ENCODE assay signal across 22 cellular contexts in genomic region chr15:60570936-60571530, GRCh38.
DNase-seq lines count a peak whose midpoint lies in the region; ATAC-seq and TF ChIP-seq lines count a peak whose summit lies in the region.
"Had no signal": no experiment of that assay in that cellular context is flagged by ENCODE, and none has a peak within 500 bp of the region (broad histone marks: within the 10 kb centered on the region; RNA-seq: fewer than 3 reads in every experiment).

No MANE protein-coding gene starts in this region.

- peaks cover 56% of the 10 kb centered on the region for H3K4me1 ChIP-seq in body of pancreas
- H3K4me1 ChIP-seq: breast epithelium, SJSA1 had no signal

- peak; percentile 27 for ATAC-seq in body of pancreas
- ATAC-seq in GM19397 (IDR thresholded peaks at IDR 0.05; ENCODE audit: unreplicated experiment) = no peak
- ATAC-seq: A549 had no signal

- intact Hi-C loops in body of pancreas (cut with DNase I) = no loop called here

- no peak for TF ChIP-seq POLR2A in body of pancreas (IDR thresholded peaks at IDR 0.05)

- H3K4me1 Mint-ChIP-seq in activated CD4-positive, alpha-beta T cell treated with anti-CD3 and anti-CD28 coated beads, Interleukin-2, amount 10 ng/mL, durations not matched to agents 7 days and 5 days = peaks cover 90% of the 10 kb centered on the region
- peaks cover 82% of the 10 kb centered on the region for H3K4me1 Mint-ChIP-seq in T-helper 1 cell treated with Interleukin-12 subunit alpha and Interleukin-12 subunit beta and Interleukin-4 antibody, amounts not matched to agents 30 μg/mL and 1 μg/mL, for 36 hours (ENCODE audit: low read depth)
- peaks cover 47% of the 10 kb centered on the region for H3K4me1 Mint-ChIP-seq in nephron progenitor cell

- no peaks in the 10 kb centered on the region for H3K27me3 Mint-ChIP-seq in activated CD4-positive, alpha-beta T cell treated with anti-CD3 and anti-CD28 coated beads, Interleukin-2, amount 10 ng/mL, durations not matched to agents 7 days and 5 days
- H3K27me3 Mint-ChIP-seq in T-helper 1 cell treated with Interleukin-12 subunit alpha and Interleukin-12 subunit beta and Interleukin-4 antibody, amounts not matched to agents 30 μg/mL and 1 μg/mL, for 36 hours (ENCODE audit: low read depth) = no peaks in the 10 kb centered on the region
- no peaks in the 10 kb centered on the region for H3K27me3 Mint-ChIP-seq in nephron progenitor cell (ENCODE audit: low read depth, poor library complexity)
- H3K27me3 Mint-ChIP-seq: activated B cell treated with CpG ODN at 0.5 μM for 24 hours had no signal

- WGBS in body of pancreas, 2 donors = 26 to 31% methylated on average over 4 of the region's 4 CpGs

- H3K36me3 Mint-ChIP-seq in activated CD4-positive, alpha-beta T cell treated with anti-CD3 and anti-CD28 coated beads, Interleukin-2, amount 10 ng/mL, durations not matched to agents 7 days and 5 days (ENCODE audit: low read depth) = peaks cover 41% of the 10 kb centered on the region
- H3K36me3 Mint-ChIP-seq in T-helper 1 cell treated with Interleukin-12 subunit alpha and Interleukin-12 subunit beta and Interleukin-4 antibody, amounts not matched to agents 30 μg/mL and 1 μg/mL, for 36 hours (ENCODE audit: low read depth) = peaks cover 38% of the 10 kb centered on the region
- H3K36me3 Mint-ChIP-seq in nephron progenitor cell (ENCODE audit: low read depth) = peaks cover 5% of the 10 kb centered on the region

- CTCF ChIA-PET in activated CD4-positive, alpha-beta T cell treated with anti-CD3 and anti-CD28 coated beads, Interleukin-2, amount 10 ng/mL, durations not matched to agents 7 days and 5 days (lab: Charles Lee) = interaction anchor here (1.0 to 1.3 kb wide), 3 partner anchors 10 to 17 kb away, joined by 4 read pairs; no protein-coding TSS in a partner anchor

- POLR2A ChIA-PET in activated CD4-positive, alpha-beta T cell treated with anti-CD3 and anti-CD28 coated beads, Interleukin-2, amount 10 ng/mL, durations not matched to agents 7 days and 5 days (lab: Charles Lee) = interaction anchor here (0.8 kb wide), 1 partner anchor 9 kb away, joined by 4 read pairs; no protein-coding TSS in a partner anchor

- H3K27ac ChIP-seq in body of pancreas = peak overlapping the region in 1 of 4 donors; percentile 8
- H3K27ac ChIP-seq: A549; BLaER1 treated with 17β-estradiol and CSF1 and Interleukin-3, amounts not matched to agents 10 nM and 100 nM; breast epithelium; SJSA1 had no signal

- TF ChIP-seq CTCF in body of pancreas (IDR thresholded peaks at IDR 0.05) (no peak), nephron progenitor cell (IDR thresholded peaks at IDR 0.05) (no peak), foreskin fibroblast (IDR thresholded peaks at IDR 0.05; ENCODE audit: low read depth, low read length) (no peak)

- H3K36me3 ChIP-seq in body of pancreas (replicated peaks in 1 of 2; ENCODE audit: insufficient read depth in 1 of 2, low read depth in 2 of 2) = no peaks in the 10 kb centered on the region
- H3K36me3 ChIP-seq: BLaER1 treated with 17β-estradiol and CSF1 and Interleukin-3, amounts not matched to agents 10 nM and 100 nM; breast epithelium; prostate gland; SJSA1 had no signal

- H3K27me3 ChIP-seq in body of pancreas = no peaks in the 10 kb centered on the region
- H3K27me3 ChIP-seq: BLaER1 treated with 17β-estradiol and CSF1 and Interleukin-3, amounts not matched to agents 10 nM and 100 nM; breast epithelium had no signal

- DNase-seq in activated CD4-positive, alpha-beta T cell treated with anti-CD3 and anti-CD28 coated beads, Interleukin-2, amount 10 ng/mL, durations not matched to agents 7 days and 5 days = no peak
- DNase-seq in activated CD4-positive, alpha-beta T cell treated with anti-CD3 and anti-CD28 coated beads for 48 hours = no peak
- no peak for DNase-seq in body of pancreas
- no peak for DNase-seq in nephron progenitor cell
- DNase-seq in Kasumi-1 (lab: John Stamatoyannopoulos, UW) = no peak
- DNase-seq in foreskin fibroblast = no peak
- DNase-seq: activated B cell treated with CpG ODN at 0.5 μM for 24 hours; cortex of kidney; DMS 273 treated with DMSO at 0.1 percent for 48 hours; MM.1S; NCI-H187 treated with DMSO at 0.1 percent for 48 hours; NCI-H345; stimulated activated CD4-positive, alpha-beta T cell treated with anti-CD3 and anti-CD28 coated beads, Interleukin-2, amount 100 ng/mL, for 48 hours had no signal

- no peaks in the 10 kb centered on the region for H3K9me3 ChIP-seq in body of pancreas
- H3K9me3 ChIP-seq: A549; BLaER1 treated with 17β-estradiol and CSF1 and Interleukin-3, amounts not matched to agents 10 nM and 100 nM; breast epithelium; prostate gland; SJSA1 had no signal

- H3K4me3 Mint-ChIP-seq in activated CD4-positive, alpha-beta T cell treated with anti-CD3 and anti-CD28 coated beads, Interleukin-2, amount 10 ng/mL, durations not matched to agents 7 days and 5 days = peak overlapping the region; percentile 20
- peak overlapping the region; percentile 59 for H3K4me3 Mint-ChIP-seq in T-helper 1 cell treated with Interleukin-12 subunit alpha and Interleukin-12 subunit beta and Interleukin-4 antibody, amounts not matched to agents 30 μg/mL and 1 μg/mL, for 36 hours
- no peak overlapping the region for H3K4me3 Mint-ChIP-seq in nephron progenitor cell
- H3K4me3 Mint-ChIP-seq: activated B cell treated with CpG ODN at 0.5 μM for 24 hours, neural crest cell had no signal

- H3K4me3 ChIP-seq in body of pancreas (no peak overlapping the region), foreskin fibroblast (ENCODE audit: low read depth in 1 of 2, low read length in 2 of 2) (no peak overlapping the region)
- H3K4me3 ChIP-seq: A549; BLaER1 treated with 17β-estradiol and CSF1 and Interleukin-3, amounts not matched to agents 10 nM and 100 nM; breast epithelium; prostate gland; SJSA1; skin epidermis had no signal

- H3K27ac Mint-ChIP-seq in activated CD4-positive, alpha-beta T cell treated with anti-CD3 and anti-CD28 coated beads, Interleukin-2, amount 10 ng/mL, durations not matched to agents 7 days and 5 days = peak overlapping the region; percentile 88
- H3K27ac Mint-ChIP-seq in T-helper 1 cell treated with Interleukin-12 subunit alpha and Interleukin-12 subunit beta and Interleukin-4 antibody, amounts not matched to agents 30 μg/mL and 1 μg/mL, for 36 hours = peak overlapping the region; percentile 83
- peak overlapping the region; percentile 8 for H3K27ac Mint-ChIP-seq in nephron progenitor cell
- H3K27ac Mint-ChIP-seq: activated B cell treated with CpG ODN at 0.5 μM for 24 hours had no signal

- H3K9me3 Mint-ChIP-seq in activated CD4-positive, alpha-beta T cell treated with anti-CD3 and anti-CD28 coated beads, Interleukin-2, amount 10 ng/mL, durations not matched to agents 7 days and 5 days = no peaks in the 10 kb centered on the region
- H3K9me3 Mint-ChIP-seq in T-helper 1 cell treated with Interleukin-12 subunit alpha and Interleukin-12 subunit beta and Interleukin-4 antibody, amounts not matched to agents 30 μg/mL and 1 μg/mL, for 36 hours = no peaks in the 10 kb centered on the region
- no peaks in the 10 kb centered on the region for H3K9me3 Mint-ChIP-seq in nephron progenitor cell
- H3K9me3 Mint-ChIP-seq: activated B cell treated with CpG ODN at 0.5 μM for 24 hours, neural crest cell had no signal

Comparison
In these comparisons a context has a peak if more than half of its experiments do, and no peak if none do; other contexts are left out.
1. H3K27ac Mint-ChIP-seq: peak in every context shown above with its lines; median percentile 88 in activated CD4-positive, alpha-beta T cell treated with anti-CD3 and anti-CD28 coated beads, Interleukin-2, amount 10 ng/mL, durations not matched to agents 7 days and 5 days; 83 in T-helper 1 cell treated with Interleukin-12 subunit alpha and Interleukin-12 subunit beta and Interleukin-4 antibody, amounts not matched to agents 30 μg/mL and 1 μg/mL, for 36 hours; 8 in nephron progenitor cell.